ENCODE assay signal across 1 cellular context in the genomic region with DNA sequence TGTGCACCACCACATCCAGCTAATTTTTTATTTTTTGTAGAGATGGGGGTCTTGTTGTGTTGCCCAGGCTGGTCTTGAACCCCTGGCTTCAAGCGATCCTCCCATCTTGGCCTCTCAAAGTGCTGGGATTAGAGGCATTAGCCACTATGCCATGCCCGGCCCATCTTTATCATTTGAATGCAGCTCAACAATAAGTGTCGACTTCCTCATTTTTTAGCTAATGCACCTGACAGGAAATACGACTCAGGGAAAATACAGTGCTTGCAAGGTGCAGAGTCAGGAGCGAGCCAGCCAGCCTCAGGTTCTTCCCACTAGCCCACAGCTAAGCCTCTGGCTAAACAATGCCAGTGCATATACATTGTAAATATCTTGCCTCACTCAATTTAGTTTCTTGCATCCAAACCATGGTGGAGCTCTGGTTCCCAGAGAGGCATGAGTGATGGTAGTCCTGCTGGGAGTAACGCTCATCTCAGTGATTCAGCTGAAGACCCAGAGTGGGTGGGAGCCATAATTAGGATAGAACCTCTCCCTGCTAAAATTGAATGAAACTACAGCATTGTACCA.
TF ChIP-seq lines count a peak whose summit lies in the region.

No MANE protein-coding gene starts in this region.

TF ChIP-seq in K562, 482 proteins besides CTCF, POLR2A, EP300 and RAD21 (continues in another document):
- TF ChIP-seq ESRRA (IDR thresholded peaks at IDR 0.05; ENCODE audit: borderline replicate concordance, low read depth) (0 out of 2 replicates have a peak, but pooled peaks have one; percentile 9), SRSF1 (IDR thresholded peaks at IDR 0.05; ENCODE audit: low read depth, low read length) (no peak), PML (IDR thresholded peaks at IDR 0.05; ENCODE audit: low read length) (peak; percentile 55; the same call in 1 of the 2 replicates), DMBX1 (CRISPR knock-in tag; IDR thresholded peaks at IDR 0.05; ENCODE audit: borderline replicate concordance) (no peak), BCOR (IDR thresholded peaks at IDR 0.05) (peak; percentile 57; the same call in 1 of the 2 replicates), JUND (IDR thresholded peaks at IDR 0.05; ENCODE audit: borderline replicate concordance, low read depth, low read length) (peak; percentile 7; the same call in 1 of the 2 replicates), JUND (tag; IDR thresholded peaks at IDR 0.05; ENCODE audit: borderline replicate concordance, low read depth, low read length) (no peak), MAFK (IDR thresholded peaks at IDR 0.05; ENCODE audit: low read length) (peak; percentile 28; the same call in 1 of the 2 replicates), CXXC5 (CRISPR knock-in tag; IDR thresholded peaks at IDR 0.05) (peak; percentile 61), NFE2 (IDR thresholded peaks at IDR 0.05; ENCODE audit: low read depth) (0 out of 2 replicates have a peak, but pooled peaks have one; percentile 1), TRIM24 (IDR thresholded peaks at IDR 0.05) (peak; percentile 54 to 69; a peak in 3 of 4 replicates), MYNN (IDR thresholded peaks at IDR 0.05) (no peak), MYNN (CRISPR knock-in tag; IDR thresholded peaks at IDR 0.05) (no peak), PHTF2 (CRISPR knock-in tag; IDR thresholded peaks at IDR 0.05) (no peak), MCM2 (IDR thresholded peaks at IDR 0.05; ENCODE audit: low read depth) (no peak), RBBP5 (IDR thresholded peaks at IDR 0.05; ENCODE audit: borderline replicate concordance, insufficient read depth, low read length, poor library complexity, severe bottlenecking) (peak; percentile 39), ZNF507 (tag; conservative IDR thresholded peaks at IDR 0.05) (no peak), MAFG (tag; conservative IDR thresholded peaks at IDR 0.05) (no peak), KDM2B (CRISPR knock-in tag; IDR thresholded peaks at IDR 0.05) (no peak), GATA2 (CRISPR knock-in tag; IDR thresholded peaks at IDR 0.05) (peak; percentile 50; the same call in 1 of the 2 replicates), NBN (IDR thresholded peaks at IDR 0.05; ENCODE audit: low read depth) (no peak; the same call in 1 of the 2 replicates), ZNF740 (CRISPR knock-in tag; IDR thresholded peaks at IDR 0.05) (no peak), ZNF740 (tag; IDR thresholded peaks at IDR 0.05) (0 out of 4 replicates have a peak, but pooled peaks of 1 of the 2 experiments have one; percentile 59), BHLHE40 (IDR thresholded peaks at IDR 0.05; ENCODE audit: low read length) (peak; percentile 56; the same call in 1 of the 2 replicates), FOXP1 (CRISPR knock-in tag; IDR thresholded peaks at IDR 0.05) (no peak), L3MBTL2 (IDR thresholded peaks at IDR 0.05) (peak; percentile 28; the same call in 1 of the 2 replicates), MTA3 (IDR thresholded peaks at IDR 0.05; ENCODE audit: borderline replicate concordance) (peak; percentile 66; the same call in 1 of the 2 replicates), TAF9B (IDR thresholded peaks at IDR 0.05; ENCODE audit: partially characterized antibody) (no peak), ZNF764 (CRISPR knock-in tag; IDR thresholded peaks at IDR 0.05; ENCODE audit: low read depth) (0 out of 2 replicates have a peak, but pooled peaks have one; percentile 65), ARID2 (IDR thresholded peaks at IDR 0.05) (no peak), STAT5A (IDR thresholded peaks at IDR 0.05; ENCODE audit: borderline replicate concordance, low read length) (no peak), SRSF9 (IDR thresholded peaks at IDR 0.05; ENCODE audit: borderline replicate concordance, low read depth, low read length) (no peak), NRF1 (conservative IDR thresholded peaks at IDR 0.05 in 1 of 2, IDR thresholded peaks at IDR 0.05 in 1 of 2) (peak in 1 of 2 experiments; percentile 31; a peak in 2 of 4 replicates), NELFE (IDR thresholded peaks at IDR 0.05; ENCODE audit: insufficient read depth, insufficient read length) (no peak), ZNF174 (CRISPR knock-in tag; IDR thresholded peaks at IDR 0.05) (no peak), BRF2 (IDR thresholded peaks at IDR 0.05; ENCODE audit: borderline replicate concordance, insufficient read depth, insufficient read length) (no peak), KLF16 (IDR thresholded peaks at IDR 0.05) (peak; percentile 78), TCF3 (CRISPR knock-in tag; IDR thresholded peaks at IDR 0.05) (peak; percentile 86), MEIS2 (IDR thresholded peaks at IDR 0.05; ENCODE audit: partially characterized antibody) (peak; percentile 40), SREBF2 (CRISPR knock-in tag; IDR thresholded peaks at IDR 0.05) (no peak), CBX3 (IDR thresholded peaks at IDR 0.05; ENCODE audit: borderline replicate concordance in 1 of 2, low read length in 2 of 2) (0 out of 3 replicates have a peak, but pooled peaks of 1 of the 2 experiments have one; percentile 35), DPF2 (IDR thresholded peaks at IDR 0.05) (0 out of 2 replicates have a peak, but pooled peaks have one; percentile 8), MAX (CRISPR knock-in tag; IDR thresholded peaks at IDR 0.05) (no peak), RFX7 (CRISPR knock-in tag; IDR thresholded peaks at IDR 0.05) (no peak), SIRT6 (IDR thresholded peaks at IDR 0.05; ENCODE audit: low read depth, low read length) (no peak), SOX6 (IDR thresholded peaks at IDR 0.05) (peak; percentile 91), CREM (IDR thresholded peaks at IDR 0.05; ENCODE audit: low read depth) (no peak), FOXM1 (IDR thresholded peaks at IDR 0.05; ENCODE audit: low read depth) (peak; percentile 45; the same call in 1 of the 2 replicates), FOXM1 (CRISPR knock-in tag; IDR thresholded peaks at IDR 0.05; ENCODE audit: low read depth) (no peak; the same call in 1 of the 2 replicates), CREB3L1 (IDR thresholded peaks at IDR 0.05; ENCODE audit: borderline replicate concordance, low read depth) (0 out of 2 replicates have a peak, but pooled peaks have one; percentile 25), HDAC8 (tag; IDR thresholded peaks at IDR 0.05) (0 out of 2 replicates have a peak, but pooled peaks have one; percentile 19), C11orf30 (IDR thresholded peaks at IDR 0.05; ENCODE audit: low read depth) (peak; percentile 41; the same call in 1 of the 2 replicates), ZNF592 (IDR thresholded peaks at IDR 0.05) (0 out of 2 replicates have a peak, but pooled peaks have one; percentile 12), RBM14 (IDR thresholded peaks at IDR 0.05; ENCODE audit: borderline replicate concordance, insufficient read depth, low read depth, low read length) (no peak), KLF1 (tag; IDR thresholded peaks at IDR 0.05) (no peak), ZNF75A (CRISPR knock-in tag; IDR thresholded peaks at IDR 0.05) (no peak), SMARCA4 (IDR thresholded peaks at IDR 0.05) (peak; percentile 62)
- TF ChIP-seq, protein P1, sequence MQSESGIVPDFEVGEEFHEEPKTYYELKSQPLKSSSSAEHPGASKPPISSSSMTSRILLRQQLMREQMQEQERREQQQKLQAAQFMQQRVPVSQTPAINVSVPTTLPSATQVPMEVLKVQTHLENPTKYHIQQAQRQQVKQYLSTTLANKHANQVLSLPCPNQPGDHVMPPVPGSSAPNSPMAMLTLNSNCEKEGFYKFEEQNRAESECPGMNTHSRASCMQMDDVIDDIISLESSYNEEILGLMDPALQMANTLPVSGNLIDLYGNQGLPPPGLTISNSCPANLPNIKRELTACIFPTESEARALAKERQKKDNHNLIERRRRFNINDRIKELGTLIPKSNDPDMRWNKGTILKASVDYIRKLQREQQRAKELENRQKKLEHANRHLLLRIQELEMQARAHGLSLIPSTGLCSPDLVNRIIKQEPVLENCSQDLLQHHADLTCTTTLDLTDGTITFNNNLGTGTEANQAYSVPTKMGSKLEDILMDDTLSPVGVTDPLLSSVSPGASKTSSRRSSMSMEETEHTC (IDR thresholded peaks at IDR 0.05) = peak; percentile 37; the same call in 1 of the 2 replicates
- TF ChIP-seq, protein P2, sequence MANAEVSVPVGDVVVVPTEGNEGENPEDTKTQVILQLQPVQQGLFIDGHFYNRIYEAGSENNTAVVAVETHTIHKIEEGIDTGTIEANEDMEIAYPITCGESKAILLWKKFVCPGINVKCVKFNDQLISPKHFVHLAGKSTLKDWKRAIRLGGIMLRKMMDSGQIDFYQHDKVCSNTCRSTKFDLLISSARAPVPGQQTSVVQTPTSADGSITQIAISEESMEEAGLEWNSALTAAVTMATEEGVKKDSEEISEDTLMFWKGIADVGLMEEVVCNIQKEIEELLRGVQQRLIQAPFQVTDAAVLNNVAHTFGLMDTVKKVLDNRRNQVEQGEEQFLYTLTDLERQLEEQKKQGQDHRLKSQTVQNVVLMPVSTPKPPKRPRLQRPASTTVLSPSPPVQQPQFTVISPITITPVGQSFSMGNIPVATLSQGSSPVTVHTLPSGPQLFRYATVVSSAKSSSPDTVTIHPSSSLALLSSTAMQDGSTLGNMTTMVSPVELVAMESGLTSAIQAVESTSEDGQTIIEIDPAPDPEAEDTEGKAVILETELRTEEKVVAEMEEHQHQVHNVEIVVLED (CRISPR knock-in tag; IDR thresholded peaks at IDR 0.05) = no peak
- TF ChIP-seq, protein P3, sequence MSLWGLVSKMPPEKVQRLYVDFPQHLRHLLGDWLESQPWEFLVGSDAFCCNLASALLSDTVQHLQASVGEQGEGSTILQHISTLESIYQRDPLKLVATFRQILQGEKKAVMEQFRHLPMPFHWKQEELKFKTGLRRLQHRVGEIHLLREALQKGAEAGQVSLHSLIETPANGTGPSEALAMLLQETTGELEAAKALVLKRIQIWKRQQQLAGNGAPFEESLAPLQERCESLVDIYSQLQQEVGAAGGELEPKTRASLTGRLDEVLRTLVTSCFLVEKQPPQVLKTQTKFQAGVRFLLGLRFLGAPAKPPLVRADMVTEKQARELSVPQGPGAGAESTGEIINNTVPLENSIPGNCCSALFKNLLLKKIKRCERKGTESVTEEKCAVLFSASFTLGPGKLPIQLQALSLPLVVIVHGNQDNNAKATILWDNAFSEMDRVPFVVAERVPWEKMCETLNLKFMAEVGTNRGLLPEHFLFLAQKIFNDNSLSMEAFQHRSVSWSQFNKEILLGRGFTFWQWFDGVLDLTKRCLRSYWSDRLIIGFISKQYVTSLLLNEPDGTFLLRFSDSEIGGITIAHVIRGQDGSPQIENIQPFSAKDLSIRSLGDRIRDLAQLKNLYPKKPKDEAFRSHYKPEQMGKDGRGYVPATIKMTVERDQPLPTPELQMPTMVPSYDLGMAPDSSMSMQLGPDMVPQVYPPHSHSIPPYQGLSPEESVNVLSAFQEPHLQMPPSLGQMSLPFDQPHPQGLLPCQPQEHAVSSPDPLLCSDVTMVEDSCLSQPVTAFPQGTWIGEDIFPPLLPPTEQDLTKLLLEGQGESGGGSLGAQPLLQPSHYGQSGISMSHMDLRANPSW (CRISPR knock-in tag; IDR thresholded peaks at IDR 0.05) = no peak
